ENCODE assay signal across 18 cellular contexts in the genomic region with DNA sequence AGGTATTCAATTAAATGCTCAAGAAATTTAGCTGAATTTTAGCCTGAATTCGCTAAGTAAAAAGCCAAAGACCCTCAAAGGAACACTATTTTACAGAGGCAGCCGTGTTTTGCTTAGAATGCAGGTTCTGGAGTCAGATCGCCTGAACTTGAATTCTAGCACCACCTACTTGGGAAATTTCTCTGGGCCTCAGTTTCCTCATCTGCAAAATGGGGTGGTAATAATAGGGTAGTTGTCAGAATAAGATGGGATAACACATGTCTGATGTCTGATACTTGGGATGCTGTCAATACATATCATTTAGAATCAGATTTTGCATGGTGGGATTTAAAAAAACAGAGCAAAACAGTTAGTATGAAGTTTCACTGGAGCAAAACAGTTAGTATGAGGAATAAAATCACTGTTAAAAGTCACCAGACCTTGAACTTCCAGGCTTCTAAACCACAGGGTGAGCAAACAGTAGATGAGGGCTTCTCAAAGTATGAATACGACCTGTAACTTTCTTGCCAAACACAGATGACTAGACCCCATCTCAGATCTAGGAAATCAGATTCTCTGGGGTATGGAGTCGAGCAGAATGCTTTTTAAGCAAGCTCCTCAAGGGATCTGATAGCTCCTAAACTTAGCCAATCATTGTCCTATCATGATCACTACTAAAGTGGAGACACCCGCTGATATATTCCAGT.
DNase-seq lines count a peak whose midpoint lies in the region; ATAC-seq and TF ChIP-seq lines count a peak whose summit lies in the region.
"Had no signal": no experiment of that assay in that cellular context is flagged by ENCODE, and none has a peak within 500 bp of the region (broad histone marks: within the 10 kb centered on the region; RNA-seq: fewer than 3 reads in every experiment).

No MANE protein-coding gene starts in this region.

- no peaks in the 10 kb centered on the region for H3K36me3 Mint-ChIP-seq in activated naive CD4-positive, alpha-beta T cell treated with anti-CD3 and anti-CD28 coated beads, Interleukin-2, amount 50 U/mL, for 72 hours
- H3K36me3 Mint-ChIP-seq in activated T-helper 1 cell treated with anti-CD3 and anti-CD28 coated beads, Interleukin-12 subunit alpha, Interleukin-12 subunit beta, Interleukin-2, Interleukin-4 antibody, amounts not matched to agents 30 ng/mL and 10 ng/mL and 1 ng/mL, durations not matched to agents 14 hours and 24 hours and 36 hours (ENCODE audit: low read depth) = peaks cover 2% of the 10 kb centered on the region
- H3K36me3 Mint-ChIP-seq in immature natural killer cell = peaks cover 0 to 4% (median 4%) of the 10 kb centered on the region in 3 donors

- intact Hi-C loops in activated T-helper 1 cell treated with anti-CD3 and anti-CD28 coated beads, Interleukin-12 subunit alpha, Interleukin-12 subunit beta, Interleukin-2, Interleukin-4 antibody, amounts not matched to agents 30 ng/mL and 10 ng/mL and 1 ng/mL, durations not matched to agents 14 hours and 24 hours and 36 hours (cut with micrococcal nuclease) = loop anchor here (1.0 to 2.0 kb wide), 3 partner anchors 8 to 110 kb away; no protein-coding TSS in a partner anchor
- intact Hi-C loops in heart left ventricle (cut with DNase I) = loop anchor here in 2 of 10 donors (5.0 to 10.0 kb wide), 2 partner anchors 74 to 76 kb away; partner anchors contain the start of gene ATXN7L1 (in 2 of the 2)

- H3K27ac ChIP-seq in heart left ventricle = peak overlapping the region in 1 of 12 donors; percentile 55

- peaks cover 5% of the 10 kb centered on the region for H3K27me3 Mint-ChIP-seq in activated T-helper 1 cell treated with anti-CD3 and anti-CD28 coated beads, Interleukin-12 subunit alpha, Interleukin-12 subunit beta, Interleukin-2, Interleukin-4 antibody, amounts not matched to agents 30 ng/mL and 10 ng/mL and 1 ng/mL, durations not matched to agents 14 hours and 24 hours and 36 hours (ENCODE audit: insufficient read depth)
- peaks cover 3 to 4% (median 3%) of the 10 kb centered on the region in 3 donors for H3K27me3 Mint-ChIP-seq in immature natural killer cell (ENCODE audit: low read depth in 3 of 3)

- no peak for TF ChIP-seq POLR2A in heart left ventricle (IDR thresholded peaks at IDR 0.05)

- no peak overlapping the region for H3K4me3 ChIP-seq in heart left ventricle
- H3K4me3 ChIP-seq: GM23338 had no signal

- H3K27me3 ChIP-seq in heart left ventricle = no peaks in the 10 kb centered on the region
- H3K27me3 ChIP-seq: BE2C had no signal

- no peaks in the 10 kb centered on the region for H3K9me3 Mint-ChIP-seq in activated naive CD4-positive, alpha-beta T cell treated with anti-CD3 and anti-CD28 coated beads, Interleukin-2, amount 50 U/mL, for 72 hours
- no peaks in the 10 kb centered on the region for H3K9me3 Mint-ChIP-seq in activated T-helper 1 cell treated with anti-CD3 and anti-CD28 coated beads, Interleukin-12 subunit alpha, Interleukin-12 subunit beta, Interleukin-2, Interleukin-4 antibody, amounts not matched to agents 30 ng/mL and 10 ng/mL and 1 ng/mL, durations not matched to agents 14 hours and 24 hours and 36 hours
- no peaks in the 10 kb centered on the region for H3K9me3 Mint-ChIP-seq in immature natural killer cell
- H3K9me3 Mint-ChIP-seq: CD8-positive, alpha-beta T cell; GM23338 had no signal

- H3K4me1 ChIP-seq in heart left ventricle = peaks cover 0 to 20% (median 10%) of the 10 kb centered on the region in 12 donors

- H3K4me1 Mint-ChIP-seq in activated T-helper 1 cell treated with anti-CD3 and anti-CD28 coated beads, Interleukin-12 subunit alpha, Interleukin-12 subunit beta, Interleukin-2, Interleukin-4 antibody, amounts not matched to agents 30 ng/mL and 10 ng/mL and 1 ng/mL, durations not matched to agents 14 hours and 24 hours and 36 hours (ENCODE audit: low read depth) = peaks cover 50% of the 10 kb centered on the region
- H3K4me1 Mint-ChIP-seq in immature natural killer cell = peaks cover 35 to 39% of the 10 kb centered on the region in 2 donors

- H3K9me3 ChIP-seq in heart left ventricle = no peaks in the 10 kb centered on the region
- H3K9me3 ChIP-seq: BE2C had no signal

- no peaks in the 10 kb centered on the region for H3K36me3 ChIP-seq in heart left ventricle
- H3K36me3 ChIP-seq: BE2C had no signal

- 89 to 97% (median 93%) methylated on average over 6 of the region's 6 CpGs for WGBS in heart left ventricle, 4 donors

- H3K4me3 Mint-ChIP-seq in activated T-helper 1 cell treated with anti-CD3 and anti-CD28 coated beads, Interleukin-12 subunit alpha, Interleukin-12 subunit beta, Interleukin-2, Interleukin-4 antibody, amounts not matched to agents 30 ng/mL and 10 ng/mL and 1 ng/mL, durations not matched to agents 14 hours and 24 hours and 36 hours = no peak overlapping the region
- peak overlapping the region in 2 of 5 donors; percentile 7 to 32 for H3K4me3 Mint-ChIP-seq in immature natural killer cell
- H3K4me3 Mint-ChIP-seq: CD8-positive, alpha-beta T cell; GM23338 had no signal

- peak overlapping the region in 1 of 2 donors; percentile 68 for H3K27ac Mint-ChIP-seq in activated naive CD4-positive, alpha-beta T cell treated with anti-CD3 and anti-CD28 coated beads, Interleukin-2, amount 50 U/mL, for 72 hours
- peak overlapping the region; percentile 9 for H3K27ac Mint-ChIP-seq in activated T-helper 1 cell treated with anti-CD3 and anti-CD28 coated beads, Interleukin-12 subunit alpha, Interleukin-12 subunit beta, Interleukin-2, Interleukin-4 antibody, amounts not matched to agents 30 ng/mL and 10 ng/mL and 1 ng/mL, durations not matched to agents 14 hours and 24 hours and 36 hours
- peak overlapping the region in 4 of 6 donors; percentile 6 to 58 (median 32) for H3K27ac Mint-ChIP-seq in immature natural killer cell
- H3K27ac Mint-ChIP-seq: CD8-positive, alpha-beta T cell; GM23338 had no signal

- peak; percentile 41 to 42 for ATAC-seq in activated naive CD4-positive, alpha-beta T cell treated with anti-CD3 and anti-CD28 coated beads, Interleukin-2, amount 50 U/mL, for 72 hours
- ATAC-seq in heart left ventricle = no peak
- ATAC-seq: CD8-positive, alpha-beta T cell; GM23338; HCT116 had no signal

- DNase-seq in activated naive CD4-positive, alpha-beta T cell treated with anti-CD3 and anti-CD28 coated beads, Interleukin-2, amount 50 U/mL, for 72 hours (ENCODE audit: low spot score in 2 of 2) = no peak
- no peak for DNase-seq in activated naive CD4-positive, alpha-beta T cell treated with Interleukin-2 at 50 U/mL for 16 hours
- no peak for DNase-seq in activated T-helper 1 cell treated with anti-CD3 and anti-CD28 coated beads, Interleukin-12 subunit alpha, Interleukin-12 subunit beta, Interleukin-2, Interleukin-4 antibody, amounts not matched to agents 30 ng/mL and 10 ng/mL and 1 ng/mL, durations not matched to agents 14 hours and 24 hours and 36 hours (ENCODE audit: low spot score)
- no peak for DNase-seq in immature natural killer cell
- DNase-seq in NCI-H524 (lab: John Stamatoyannopoulos, UW) = no peak
- DNase-seq in stimulated activated CD4-positive, alpha-beta T cell treated with anti-CD3 and anti-CD28 coated beads, Interleukin-1b, Interleukin-23, amount 100 ng/mL, for 48 hours = no peak
- no peak for DNase-seq in heart left ventricle
- DNase-seq: BE2C; CD8-positive, alpha-beta T cell; DMS53; EL; KG1; NCI-H1694 treated with DMSO at 0.1 percent for 48 hours; NCI-H524 treated with DMSO at 0.1 percent for 48 hours; RPMI8226; SHP77 treated with DMSO at 0.1 percent for 48 hours had no signal

- TF ChIP-seq CTCF in heart left ventricle (IDR thresholded peaks at IDR 0.05) = no peak

Comparison
In these comparisons a context has a peak if more than half of its experiments do, and no peak if none do; other contexts are left out.
1. ATAC-seq: peak in activated naive CD4-positive, alpha-beta T cell treated with anti-CD3 and anti-CD28 coated beads, Interleukin-2, amount 50 U/mL, for 72 hours (2 of 2); none in heart left ventricle (0 of 4).